ENCODE assay signal across 1 cellular context in the genomic region with DNA sequence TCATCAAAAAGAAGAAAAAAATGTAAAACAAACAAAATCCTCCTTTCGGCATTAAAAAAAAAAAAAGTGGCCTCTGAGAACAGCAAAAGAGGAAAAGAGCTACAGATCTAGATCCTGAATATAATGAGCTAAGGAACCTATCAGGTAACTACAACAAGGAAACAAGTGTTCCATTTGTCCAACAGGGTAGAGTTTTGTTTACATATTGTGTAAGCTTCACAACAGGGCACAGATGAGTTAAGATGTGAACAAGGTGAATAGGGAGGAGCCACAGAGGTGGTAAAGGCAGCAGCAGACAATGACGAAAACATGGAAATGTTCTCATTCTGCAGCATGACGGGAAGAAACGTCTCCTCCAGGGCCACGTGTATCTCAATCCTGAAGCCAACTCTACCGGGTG.
TF ChIP-seq lines count a peak whose summit lies in the region.

No MANE protein-coding gene starts in this region.

TF ChIP-seq in GM23338, 12 proteins besides CTCF, POLR2A, EP300 and RAD21:
- TF ChIP-seq, protein P1, sequence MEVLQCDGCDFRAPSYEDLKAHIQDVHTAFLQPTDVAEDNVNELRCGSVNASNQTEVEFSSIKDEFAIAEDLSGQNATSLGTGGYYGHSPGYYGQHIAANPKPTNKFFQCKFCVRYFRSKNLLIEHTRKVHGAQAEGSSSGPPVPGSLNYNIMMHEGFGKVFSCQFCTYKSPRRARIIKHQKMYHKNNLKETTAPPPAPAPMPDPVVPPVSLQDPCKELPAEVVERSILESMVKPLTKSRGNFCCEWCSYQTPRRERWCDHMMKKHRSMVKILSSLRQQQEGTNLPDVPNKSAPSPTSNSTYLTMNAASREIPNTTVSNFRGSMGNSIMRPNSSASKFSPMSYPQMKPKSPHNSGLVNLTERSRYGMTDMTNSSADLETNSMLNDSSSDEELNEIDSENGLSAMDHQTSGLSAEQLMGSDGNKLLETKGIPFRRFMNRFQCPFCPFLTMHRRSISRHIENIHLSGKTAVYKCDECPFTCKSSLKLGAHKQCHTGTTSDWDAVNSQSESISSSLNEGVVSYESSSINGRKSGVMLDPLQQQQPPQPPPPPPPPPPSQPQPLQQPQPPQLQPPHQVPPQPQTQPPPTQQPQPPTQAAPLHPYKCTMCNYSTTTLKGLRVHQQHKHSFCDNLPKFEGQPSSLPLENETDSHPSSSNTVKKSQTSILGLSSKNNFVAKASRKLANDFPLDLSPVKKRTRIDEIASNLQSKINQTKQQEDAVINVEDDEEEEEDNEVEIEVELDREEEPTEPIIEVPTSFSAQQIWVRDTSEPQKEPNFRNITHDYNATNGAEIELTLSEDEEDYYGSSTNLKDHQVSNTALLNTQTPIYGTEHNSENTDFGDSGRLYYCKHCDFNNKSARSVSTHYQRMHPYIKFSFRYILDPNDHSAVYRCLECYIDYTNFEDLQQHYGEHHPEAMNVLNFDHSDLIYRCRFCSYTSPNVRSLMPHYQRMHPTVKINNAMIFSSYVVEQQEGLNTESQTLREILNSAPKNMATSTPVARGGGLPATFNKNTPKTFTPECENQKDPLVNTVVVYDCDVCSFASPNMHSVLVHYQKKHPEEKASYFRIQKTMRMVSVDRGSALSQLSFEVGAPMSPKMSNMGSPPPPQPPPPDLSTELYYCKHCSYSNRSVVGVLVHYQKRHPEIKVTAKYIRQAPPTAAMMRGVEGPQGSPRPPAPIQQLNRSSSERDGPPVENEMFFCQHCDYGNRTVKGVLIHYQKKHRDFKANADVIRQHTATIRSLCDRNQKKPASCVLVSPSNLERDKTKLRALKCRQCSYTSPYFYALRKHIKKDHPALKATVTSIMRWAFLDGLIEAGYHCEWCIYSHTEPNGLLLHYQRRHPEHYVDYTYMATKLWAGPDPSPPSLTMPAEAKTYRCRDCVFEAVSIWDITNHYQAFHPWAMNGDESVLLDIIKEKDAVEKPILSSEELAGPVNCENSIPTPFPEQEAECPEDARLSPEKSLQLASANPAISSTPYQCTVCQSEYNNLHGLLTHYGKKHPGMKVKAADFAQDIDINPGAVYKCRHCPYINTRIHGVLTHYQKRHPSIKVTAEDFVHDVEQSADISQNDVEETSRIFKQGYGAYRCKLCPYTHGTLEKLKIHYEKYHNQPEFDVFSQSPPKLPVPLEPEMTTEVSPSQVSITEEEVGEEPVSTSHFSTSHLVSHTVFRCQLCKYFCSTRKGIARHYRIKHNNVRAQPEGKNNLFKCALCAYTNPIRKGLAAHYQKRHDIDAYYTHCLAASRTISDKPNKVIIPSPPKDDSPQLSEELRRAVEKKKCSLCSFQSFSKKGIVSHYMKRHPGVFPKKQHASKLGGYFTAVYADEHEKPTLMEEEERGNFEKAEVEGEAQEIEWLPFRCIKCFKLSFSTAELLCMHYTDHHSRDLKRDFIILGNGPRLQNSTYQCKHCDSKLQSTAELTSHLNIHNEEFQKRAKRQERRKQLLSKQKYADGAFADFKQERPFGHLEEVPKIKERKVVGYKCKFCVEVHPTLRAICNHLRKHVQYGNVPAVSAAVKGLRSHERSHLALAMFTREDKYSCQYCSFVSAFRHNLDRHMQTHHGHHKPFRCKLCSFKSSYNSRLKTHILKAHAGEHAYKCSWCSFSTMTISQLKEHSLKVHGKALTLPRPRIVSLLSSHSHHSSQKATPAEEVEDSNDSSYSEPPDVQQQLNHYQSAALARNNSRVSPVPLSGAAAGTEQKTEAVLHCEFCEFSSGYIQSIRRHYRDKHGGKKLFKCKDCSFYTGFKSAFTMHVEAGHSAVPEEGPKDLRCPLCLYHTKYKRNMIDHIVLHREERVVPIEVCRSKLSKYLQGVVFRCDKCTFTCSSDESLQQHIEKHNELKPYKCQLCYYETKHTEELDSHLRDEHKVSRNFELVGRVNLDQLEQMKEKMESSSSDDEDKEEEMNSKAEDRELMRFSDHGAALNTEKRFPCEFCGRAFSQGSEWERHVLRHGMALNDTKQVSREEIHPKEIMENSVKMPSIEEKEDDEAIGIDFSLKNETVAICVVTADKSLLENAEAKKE (CRISPR knock-in tag; IDR thresholded peaks at IDR 0.05): no peak
- TF ChIP-seq STAT1 (IDR thresholded peaks at IDR 0.05; ENCODE audit: unreplicated experiment) (no peak), EZH2 (IDR thresholded peaks at IDR 0.05; ENCODE audit: low read depth, unreplicated experiment) (no peak)
TF ChIP-seq in GM23338: peak in this region for 0.
